ENCODE assay signal across 1 cellular context in the genomic region with DNA sequence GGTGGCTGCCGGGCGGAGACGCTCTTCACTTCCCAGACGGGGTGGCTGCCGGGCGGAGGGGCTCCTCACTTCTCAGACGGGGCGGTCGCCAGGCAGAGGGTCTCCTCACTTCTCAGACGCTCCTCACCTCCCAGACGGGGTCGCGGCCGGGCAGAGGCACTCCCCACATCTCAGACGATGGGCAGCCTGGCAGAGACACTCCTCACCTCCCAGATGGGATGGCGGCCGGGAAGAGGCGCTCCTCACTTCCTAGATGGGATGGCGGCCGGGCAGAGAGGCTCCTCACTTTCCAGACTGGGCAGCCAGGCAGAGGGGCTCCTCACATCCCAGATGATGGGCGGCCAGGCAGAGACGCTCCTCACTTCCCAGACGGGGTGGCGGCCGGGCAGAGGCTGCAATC. TPM values are rescaled to one million over a fixed set of nuclear protein-coding genes. Genes with fewer than 3 reads are reported as not detected.
"Had no signal": no experiment of that assay in that cellular context is flagged by ENCODE, and none has a peak within 500 bp of the region (broad histone marks: within the 10 kb centered on the region; RNA-seq: fewer than 3 reads in every experiment).

No MANE protein-coding gene starts in this region.

RNA-seq across cellular contexts. Expression of a gene that starts 28.4 kb away (rescaled TPM):
- total RNA-seq: G401 had no signal
